Comparison of ENCODE assay signal across 13 cellular contexts in the genomic region with DNA sequence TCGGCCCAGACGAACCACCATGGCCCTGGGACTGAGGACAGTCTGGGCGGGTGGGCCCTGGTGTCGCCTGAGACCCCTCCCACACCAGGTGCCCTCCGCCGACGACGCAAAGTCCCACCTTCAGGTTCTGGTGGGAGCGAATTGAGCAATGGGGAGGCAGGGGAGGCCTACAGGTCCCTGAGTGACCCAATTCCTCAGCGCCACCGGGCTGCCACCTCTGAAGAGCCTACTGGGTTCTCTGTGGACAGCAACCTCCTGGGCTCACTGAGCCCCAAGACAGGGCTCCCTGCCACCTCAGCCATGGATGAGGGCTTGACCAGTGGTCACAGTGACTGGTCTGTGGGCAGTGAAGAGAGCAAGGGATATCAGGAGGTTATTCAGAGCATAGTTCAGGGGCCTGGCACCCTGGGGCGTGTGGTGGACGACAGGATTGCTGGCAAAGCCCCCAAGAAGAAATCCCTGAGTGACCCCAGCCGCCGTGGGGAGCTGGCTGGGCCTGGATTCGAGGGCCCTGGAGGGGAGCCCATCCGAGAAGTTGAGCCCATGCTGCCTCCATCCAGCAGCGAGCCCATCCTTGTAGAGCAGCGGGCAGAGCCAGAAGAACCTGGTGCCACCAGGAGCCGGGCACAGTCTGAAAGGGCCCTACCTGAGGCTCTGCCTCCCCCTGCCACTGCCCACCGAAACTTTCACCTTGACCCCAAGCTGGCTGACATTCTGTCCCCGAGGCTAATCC. TPM values are rescaled to one million over a fixed set of nuclear protein-coding genes. Genes with fewer than 3 reads are reported as not detected.
DNase-seq lines count a peak whose midpoint lies in the region; ATAC-seq and TF ChIP-seq lines count a peak whose summit lies in the region.
"Had no signal": no experiment of that assay in that cellular context is flagged by ENCODE, and none has a peak within 500 bp of the region (broad histone marks: within the 10 kb centered on the region; RNA-seq: fewer than 3 reads in every experiment).

No MANE protein-coding gene starts in this region.

- H3K9me3 Mint-ChIP-seq in mesothelial cell of epicardium (no peaks in the 10 kb centered on the region), Calu3 (ENCODE audit: low read depth, unreplicated experiment) (no peaks in the 10 kb centered on the region)
- H3K9me3 Mint-ChIP-seq: CD4-positive, alpha-beta T cell had no signal

- peak overlapping the region; percentile 63; the same call in 1 of the 2 replicates for H3K4me3 ChIP-seq in IMR-90 (ENCODE audit: insufficient read depth, low read depth, low read length)
- H3K4me3 ChIP-seq in colonic mucosa: peak overlapping the region; percentile 15
- H3K4me3 ChIP-seq in subcutaneous abdominal adipose tissue (ENCODE audit: low read depth in 1 of 5, low read length in 5 of 5): peak overlapping the region; percentile 17 to 82 (median 74)

- H3K4me2 ChIP-seq in IMR-90 (ENCODE audit: low read depth, low read length): peak overlapping the region; percentile 95

- no peak overlapping the region for H2BK15ac ChIP-seq in IMR-90 (ENCODE audit: low read depth, low read length)

- 73% methylated on average over 5 of the region's 22 CpGs; no CpG with 5 or more reads in 1 of the 2 experiments for WGBS in IMR-90 (ENCODE audit: extremely low coverage in 2 of 2, insufficient read length in 1 of 2), 2 experiments

- H3K4ac ChIP-seq in IMR-90 (ENCODE audit: low read depth, low read length): peak overlapping the region; percentile 28

- no peaks in the 10 kb centered on the region for H3K27me3 ChIP-seq in IMR-90 (ENCODE audit: control insufficient read depth, insufficient read depth, low read length)
- H3K27me3 ChIP-seq in colonic mucosa: no peaks in the 10 kb centered on the region
- no peaks in the 10 kb centered on the region for H3K27me3 ChIP-seq in subcutaneous abdominal adipose tissue (ENCODE audit: control insufficient read depth in 5 of 5, insufficient read depth in 4 of 5, low read length in 5 of 5)

- H4K20me1 ChIP-seq in IMR-90 (ENCODE audit: insufficient read depth, low read length): peaks cover 69% of the 10 kb centered on the region

- no peak overlapping the region for H2BK120ac ChIP-seq in IMR-90 (ENCODE audit: low read depth, low read length)

- TF ChIP-seq RAD21 in IMR-90 (IDR thresholded peaks at IDR 0.05; ENCODE audit: low read length): no peak

- H3K9me3 ChIP-seq in IMR-90 (ENCODE audit: control insufficient read depth, insufficient read depth, low read length) (no peaks in the 10 kb centered on the region), colonic mucosa (no peaks in the 10 kb centered on the region), subcutaneous abdominal adipose tissue (ENCODE audit: control insufficient read depth in 5 of 5, low read length in 5 of 5) (no peaks in the 10 kb centered on the region)

- H4K8ac ChIP-seq in IMR-90 (ENCODE audit: low read depth in 2 of 2, low read length in 2 of 2): no peak overlapping the region

- H2AK9ac ChIP-seq in IMR-90 (replicated peaks; ENCODE audit: low read depth, low read length, poor library complexity): peak overlapping the region; percentile 60

- peaks cover 9% of the 10 kb centered on the region; the same call in 1 of the 2 replicates for H3K9me1 ChIP-seq in IMR-90 (ENCODE audit: insufficient read depth, low read length)

- DNase-seq in IMR-90: no peak
- no peak for DNase-seq in colonic mucosa
- no peak for DNase-seq in mesothelial cell of epicardium (ENCODE audit: low spot score in 2 of 2, unreplicated experiment in 2 of 2)
- no peak for DNase-seq in Calu3
- no peak for DNase-seq in GM20000 (ENCODE audit: low spot score)
- DNase-seq: activated CD8-positive, alpha-beta memory T cell treated with anti-CD3 and anti-CD28 coated beads, Interleukin-2, amount 50 U/mL, for 48 hours; CD4-positive, alpha-beta T cell; MM.1S; NCI-H446; SHP77 had no signal

- ATAC-seq in IMR-90 (ENCODE audit: low read depth) (no peak), HG03460 (IDR thresholded peaks at IDR 0.05; ENCODE audit: unreplicated experiment) (no peak), GM21526 (IDR thresholded peaks at IDR 0.05; ENCODE audit: low FRiP score, unreplicated experiment) (no peak)

- TF ChIP-seq POLR2A in IMR-90 (IDR thresholded peaks at IDR 0.05; ENCODE audit: low read depth, low read length): no peak

- CTCF ChIA-PET in IMR-90 (lab: Yijun Ruan, JAX) (no interaction called here), Calu3 (lab: Charles Lee) (no interaction called here)

- H2AK5ac ChIP-seq in IMR-90 (ENCODE audit: low read depth, low read length): peak overlapping the region; percentile 36

- in situ Hi-C loops in IMR-90 (cut with MboI; ENCODE audit: low sequenced_read_pairs): no loop called here

- H3K56ac ChIP-seq in IMR-90 (ENCODE audit: extremely low read depth, insufficient read depth, low read length): no peak overlapping the region

- H3K4me1 Mint-ChIP-seq in mesothelial cell of epicardium (peaks cover 73% of the 10 kb centered on the region), Calu3 (ENCODE audit: low read depth, unreplicated experiment) (peaks cover 29% of the 10 kb centered on the region)

- H3K27ac ChIP-seq in IMR-90 (ENCODE audit: insufficient read depth, low read length): peak overlapping the region; percentile 89; the same call in 1 of the 2 replicates
- peak overlapping the region; percentile 36 for H3K27ac ChIP-seq in colonic mucosa
- H3K27ac ChIP-seq in subcutaneous abdominal adipose tissue (ENCODE audit: low read depth, low read length): peak overlapping the region; percentile 87

- peak overlapping the region; percentile 22; the same call in 1 of the 2 replicates for H3K23ac ChIP-seq in IMR-90 (ENCODE audit: low read depth, low read length)

- H3K4me3 Mint-ChIP-seq in mesothelial cell of epicardium (peak overlapping the region; percentile 77), Calu3 (ENCODE audit: low read depth, unreplicated experiment) (no peak overlapping the region)
- H3K4me3 Mint-ChIP-seq: CD4-positive, alpha-beta T cell had no signal

- H3K36me3 ChIP-seq in IMR-90 (ENCODE audit: control insufficient read depth, insufficient read depth, low read length) (peaks cover 18% of the 10 kb centered on the region; the same call in 1 of the 2 replicates), colonic mucosa (no peaks in the 10 kb centered on the region), subcutaneous abdominal adipose tissue (ENCODE audit: control insufficient read depth in 5 of 5, insufficient read depth in 5 of 5, low read length in 5 of 5) (peaks cover 0 to 3% (median 0%) of the 10 kb centered on the region in 5 donors)

- H3K27me3 Mint-ChIP-seq in mesothelial cell of epicardium (ENCODE audit: low read depth) (no peaks in the 10 kb centered on the region), Calu3 (ENCODE audit: unreplicated experiment) (no peaks in the 10 kb centered on the region)

- TF ChIP-seq CTCF in IMR-90 (conservative IDR thresholded peaks at IDR 0.05; ENCODE audit: low read depth, low read length) (no peak), colonic mucosa (IDR thresholded peaks at IDR 0.05) (no peak), mesothelial cell of epicardium (IDR thresholded peaks at IDR 0.05; ENCODE audit: unreplicated experiment) (no peak), Calu3 (IDR thresholded peaks at IDR 0.05; ENCODE audit: unreplicated experiment) (no peak), GM20000 (IDR thresholded peaks at IDR 0.05; ENCODE audit: extremely low read depth, missing control alignments) (no peak)

- peak overlapping the region; percentile 4 for H2AFZ ChIP-seq in IMR-90 (replicated peaks; ENCODE audit: low read length, poor library complexity)

- H3K27ac Mint-ChIP-seq in mesothelial cell of epicardium: no peak overlapping the region
- H3K27ac Mint-ChIP-seq in Calu3 (ENCODE audit: unreplicated experiment): no peak overlapping the region
- H3K27ac Mint-ChIP-seq: CD4-positive, alpha-beta T cell had no signal

- no peak overlapping the region for H3K18ac ChIP-seq in IMR-90 (ENCODE audit: low read depth, low read length)

- peak overlapping the region; percentile 23 for H2BK5ac ChIP-seq in IMR-90 (ENCODE audit: low read depth, low read length, poor library complexity, severe bottlenecking)

- H4K91ac ChIP-seq in IMR-90 (ENCODE audit: insufficient read depth, low read depth, low read length): no peak overlapping the region; the same call in 1 of the 2 replicates

- dilution Hi-C loops in IMR-90 (cut with HindIII; ENCODE audit: low sequenced_read_pairs, unreplicated experiment): no loop called here

- BruUV-seq in IMR-90 (replicated peaks; lab: Mats Ljungman, UMichigan): no TSS peak
- no TSS peak for BruUV-seq in Calu3 (replicated peaks; lab: Mats Ljungman, UMichigan)

- H3K36me3 Mint-ChIP-seq in mesothelial cell of epicardium (no peaks in the 10 kb centered on the region), Calu3 (ENCODE audit: insufficient read depth, unreplicated experiment) (peaks cover 35% of the 10 kb centered on the region)

- POLR2A ChIA-PET in IMR-90 (lab: Charles Lee; ENCODE audit: unreplicated experiment): interaction anchor here (0.6 to 1.8 kb wide), 2 partner anchors 19 to 1754 kb away, joined by 3 to 4 read pairs; no protein-coding TSS in a partner anchor

- intact Hi-C loops in IMR-90 (cut with micrococcal nuclease) (no loop called here), colonic mucosa (cut with DNase I) (no loop called here), Calu3 (cut with micrococcal nuclease; ENCODE audit: unreplicated experiment) (no loop called here)

- H3K9ac ChIP-seq in IMR-90 (ENCODE audit: low read depth, low read length) (peak overlapping the region; percentile 83), colonic mucosa (ENCODE audit: low read depth in 2 of 2, low read length in 2 of 2) (peak overlapping the region in 1 of 2 donors; percentile 77), subcutaneous abdominal adipose tissue (ENCODE audit: low read length in 5 of 5) (peak overlapping the region in 2 of 5 donors; percentile 38 to 42)

- H2BK20ac ChIP-seq in IMR-90 (ENCODE audit: low read depth, low read length): no peak overlapping the region

- H3K14ac ChIP-seq in IMR-90 (replicated peaks; ENCODE audit: low read depth, low read length): peak overlapping the region; percentile 49; the same call in 1 of the 2 replicates

- H3K4me1 ChIP-seq in IMR-90 (ENCODE audit: control insufficient read depth, insufficient read depth, low read length) (peaks cover 47% of the 10 kb centered on the region), colonic mucosa (peaks cover 4% of the 10 kb centered on the region), subcutaneous abdominal adipose tissue (ENCODE audit: control insufficient read depth in 5 of 5, insufficient read depth in 5 of 5, low read length in 5 of 5) (peaks cover 17 to 92% (median 86%) of the 10 kb centered on the region in 5 donors)

- H3K79me1 ChIP-seq in IMR-90 (ENCODE audit: low read depth in 1 of 2, low read length in 2 of 2): peaks cover 4 to 54% of the 10 kb centered on the region in 2 experiments; a peak in 2 of 4 replicates

- H4K5ac ChIP-seq in IMR-90 (ENCODE audit: low read depth, low read length): no peak overlapping the region

RNA-seq across cellular contexts. Expression of gene ARHGEF17, which starts 2.8 kb away (rescaled TPM):
- total RNA-seq in IMR-90 (2012; rRNA removed) (19.4 and 21.7 TPM in 2 replicates), colonic mucosa (10 to 100 TPM in 1 of 2 donors, 1 to 10 TPM in 1; 8.6 to 13.4 TPM), mesothelial cell of epicardium (136 to 150 TPM (median 140 TPM) in 3 replicates), Calu3 (2022) (22.0 and 22.3 TPM in 2 replicates)
- polyA plus RNA-seq in IMR-90 (2012; rRNA removed): 97.7 and 128 TPM in 2 replicates
- polyA plus RNA-seq in IMR-90 (2012; cell fraction: cytosol; rRNA removed): 30.1 and 51.0 TPM in 2 replicates
- 388 and 880 TPM in 2 replicates for polyA plus RNA-seq in IMR-90 (2012; cell fraction: nucleus; rRNA removed; ENCODE audit: low replicate concordance)
- total RNA-seq: CD4-positive, alpha-beta T cell had no signal

RNA-seq across cellular contexts. Expression of gene P2RY6, which starts 38.7 kb away (rescaled TPM):
- under 0.01 TPM in 1 of 2 replicates, not detected in the other for total RNA-seq in IMR-90 (2012; rRNA removed)
- polyA plus RNA-seq in IMR-90 (2012; rRNA removed): 0.37 and 0.44 TPM in 2 replicates
- 0.67 TPM in 1 of 2 replicates, not detected in the other for polyA plus RNA-seq in IMR-90 (2012; cell fraction: cytosol; rRNA removed)
- polyA plus RNA-seq in IMR-90 (2012; cell fraction: nucleus; rRNA removed; ENCODE audit: low replicate concordance): 0.45 and 1.5 TPM in 2 replicates
- total RNA-seq in colonic mucosa: 1 to 10 TPM in 1 of 2 donors, under 1 TPM in 1; 0.91 to 1.4 TPM
- 0.36 to 0.51 TPM (median 0.45 TPM) in 3 replicates for total RNA-seq in mesothelial cell of epicardium
- 0.42 TPM in 1 of 2 replicates, not detected in the other for total RNA-seq in Calu3 (2022)
- total RNA-seq: CD4-positive, alpha-beta T cell had no signal

Comparison
In these comparisons a context has a peak if more than half of its experiments do, and no peak if none do; other contexts are left out.
1. H3K27ac ChIP-seq: peak in every context shown above with its lines; median percentile 89 in IMR-90; 87 in subcutaneous abdominal adipose tissue; 36 in colonic mucosa.
2. H3K4me3 ChIP-seq: peak in every context shown above with its lines; median percentile 74 in subcutaneous abdominal adipose tissue; 63 in IMR-90; 15 in colonic mucosa.